26 cellular contexts compared by ENCODE assay signal in the genomic region with DNA sequence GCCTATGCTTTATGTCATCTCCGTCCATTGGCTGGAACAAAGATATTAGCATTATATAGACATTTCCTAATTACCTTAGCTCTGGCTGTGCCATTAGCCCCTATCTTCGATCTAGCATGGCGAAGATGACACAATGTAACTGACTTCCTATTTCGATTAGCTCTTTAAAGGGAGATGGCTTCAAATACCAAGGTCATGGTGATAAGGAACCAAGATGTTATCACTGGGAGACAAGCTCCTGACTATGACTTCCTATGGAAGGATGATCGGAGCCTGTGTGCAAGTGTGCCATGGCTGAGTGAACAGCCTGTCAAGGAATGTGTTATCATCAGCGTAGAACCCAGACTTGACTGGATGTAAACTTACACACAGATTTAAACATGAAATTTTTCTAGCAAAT.
"Had no signal": no experiment of that assay in that cellular context is flagged by ENCODE, and none has a peak within 500 bp of the region (broad histone marks: within the 10 kb centered on the region; RNA-seq: fewer than 3 reads in every experiment).

No MANE protein-coding gene starts in this region.

- H3K4me3 ChIP-seq: adrenal gland, body of pancreas, esophagus squamous epithelium, gastroesophageal sphincter, heart right ventricle had no signal

- H3K9me3 ChIP-seq: adrenal gland, body of pancreas, esophagus squamous epithelium, gastroesophageal sphincter, heart right ventricle had no signal

- H3K4me1 ChIP-seq: body of pancreas, esophagus squamous epithelium, gastroesophageal sphincter, heart right ventricle had no signal

- ATAC-seq: activated CD4-positive, CD25-positive, alpha-beta regulatory T cell treated with anti-CD3 and anti-CD28 coated beads, Interleukin-2, amount 50 U/mL, for 24 hours; activated CD8-positive, alpha-beta T cell treated with anti-CD3 and anti-CD28 coated beads for 36 hours; activated naive CD8-positive, alpha-beta T cell treated with anti-CD3 and anti-CD28 coated beads, Interleukin-2, amount 50 U/mL, for 24 hours; body of pancreas; effector memory CD8-positive, alpha-beta T cell; gastroesophageal sphincter; heart right ventricle had no signal

- DNase-seq: activated B cell treated with CpG ODN at 0.5 μM for 24 hours; activated CD4-positive, alpha-beta T cell treated with anti-CD3 and anti-CD28 coated beads for 48 hours; activated CD4-positive, alpha-beta T cell treated with anti-CD3 and anti-CD28 coated beads, Interleukin-2, amount 50 U/mL, for 1 hour; activated CD4-positive, alpha-beta T cell treated with anti-CD3 and anti-CD28 coated beads, Interleukin-2, amount 50 U/mL, for 48 hours; activated CD8-positive, alpha-beta memory T cell treated with anti-CD3 and anti-CD28 coated beads for 24 hours; activated CD8-positive, alpha-beta T cell treated with anti-CD3 and anti-CD28 coated beads for 36 hours; activated effector memory CD4-positive, alpha-beta T cell treated with anti-CD3 and anti-CD28 coated beads, Interleukin-2, amount 50 U/mL, for 16 hours; activated naive CD4-positive, alpha-beta T cell treated with anti-CD3 and anti-CD28 coated beads for 36 hours; activated naive CD8-positive, alpha-beta T cell treated with anti-CD3 and anti-CD28 coated beads for 36 hours; activated naive CD8-positive, alpha-beta T cell treated with anti-CD3 and anti-CD28 coated beads, Interleukin-2, amount 50 U/mL, for 24 hours; activated T-cell treated with anti-CD3 and anti-CD28 coated beads, Interleukin-2, amount 50 U/mL, for 48 hours; adrenal gland; amygdala; aorta; body of pancreas; cortex of kidney; effector CD4-positive, alpha-beta T cell; effector memory CD8-positive, alpha-beta T cell; esophagus squamous epithelium; foreskin melanocyte; heart right ventricle; T1000; WERI-Rb-1 had no signal

- H3K36me3 ChIP-seq: adrenal gland, esophagus squamous epithelium, gastroesophageal sphincter, heart right ventricle, WERI-Rb-1 had no signal

- H3K27me3 ChIP-seq: adrenal gland, body of pancreas, esophagus squamous epithelium, gastroesophageal sphincter, heart right ventricle had no signal

- H3K27ac ChIP-seq: adrenal gland, body of pancreas, epithelial cell of prostate, esophagus squamous epithelium, gastroesophageal sphincter, heart right ventricle, WERI-Rb-1 had no signal
